In genomic region chr14:95442633-95443021, GRCh38 we compare ENCODE assay signal across 9 cellular contexts.
A peak's percentile ranks its signal among the peaks of the same experiment; 100 is the strongest.
DNase-seq lines count a peak whose midpoint lies in the region; ATAC-seq, FAIRE-seq and TF ChIP-seq lines count a peak whose summit lies in the region.
"Had no signal": no experiment of that assay in that cellular context is flagged by ENCODE, and none has a peak within 500 bp of the region (broad histone marks: within the 10 kb centered on the region; RNA-seq: fewer than 3 reads in every experiment).

No MANE protein-coding gene starts in this region.

- H4K20me1 ChIP-seq in GM23248 (ENCODE audit: insufficient read depth): no peaks in the 10 kb centered on the region

- H2AFZ ChIP-seq in GM23248: no peak overlapping the region

- no peak overlapping the region for H3K4me3 ChIP-seq in GM23248
- no peak overlapping the region for H3K4me3 ChIP-seq in MG63
- H3K4me3 ChIP-seq in pancreas: no peak overlapping the region
- no peak overlapping the region for H3K4me3 ChIP-seq in tibial artery

- peak; percentile 79 for DNase-seq in DMS79 treated with DMSO at 0.1 percent for 48 hours (lab: John Stamatoyannopoulos, UW)
- DNase-seq in GM23248: peak; percentile 83
- DNase-seq in MG63: peak; percentile 55
- DNase-seq in SHP77 (lab: John Stamatoyannopoulos, UW): peak; percentile 61 to 76
- DNase-seq in activated T-helper 9 cell treated with anti-CD3 and anti-CD28 coated beads, Interleukin-2, amount 50 U/mL, for 16 hours (ENCODE audit: low read depth): peak; percentile 55
- peak; percentile 54 for DNase-seq in foreskin melanocyte
- DNase-seq in pancreas: peak in 5 of 6 donors; percentile 55 to 87 (median 77)
- peak; percentile 81 to 89 for DNase-seq in tibial artery

- H3K27ac ChIP-seq in GM23248 (no peak overlapping the region), pancreas (no peak overlapping the region), tibial artery (no peak overlapping the region)
- H3K27ac ChIP-seq: epithelial cell of prostate had no signal

- H3K9me2 ChIP-seq in GM23248 (ENCODE audit: insufficient read depth): no peaks in the 10 kb centered on the region

- H3K9me3 ChIP-seq in GM23248 (ENCODE audit: low read depth) (no peaks in the 10 kb centered on the region), MG63 (no peaks in the 10 kb centered on the region), pancreas (no peaks in the 10 kb centered on the region), tibial artery (no peaks in the 10 kb centered on the region)

- H3K27me3 ChIP-seq in GM23248 (replicated peaks; ENCODE audit: insufficient read depth): no peaks in the 10 kb centered on the region
- H3K27me3 ChIP-seq in MG63: no peaks in the 10 kb centered on the region
- H3K27me3 ChIP-seq in pancreas: no peaks in the 10 kb centered on the region
- no peaks in the 10 kb centered on the region for H3K27me3 ChIP-seq in tibial artery

- H3K4me2 ChIP-seq in GM23248 (ENCODE audit: unreplicated experiment): no peak overlapping the region

- in situ Hi-C loops in GM23248 (cut with MboI): loop anchor here (5.0 to 25.0 kb wide), 2 partner anchors 85 to 545 kb away; no protein-coding TSS in a partner anchor

- TF ChIP-seq CTCF in pancreas (IDR thresholded peaks at IDR 0.05): peak; percentile 59 to 87 (median 81)
- peak; percentile 84 to 89 for TF ChIP-seq CTCF in tibial artery (IDR thresholded peaks at IDR 0.05)

- H3F3A ChIP-seq in GM23248 (ENCODE audit: insufficient read depth): no peaks in the 10 kb centered on the region

- intact Hi-C loops in pancreas (cut with DNase I) (loop anchor here in 1 of 3 donors (5.0 kb wide), 1 partner anchor 85 kb away; no protein-coding TSS in a partner anchor), tibial artery (cut with DNase I; ENCODE audit: low total_unique reads) (loop anchor here (2.0 kb wide), 1 partner anchor 84 kb away; no protein-coding TSS in a partner anchor)

- no peaks in the 10 kb centered on the region for H3K79me2 ChIP-seq in GM23248 (ENCODE audit: insufficient read depth)

- 19 to 23% methylated on average over 5 of the region's 5 CpGs for WGBS in GM23248 (ENCODE audit: low coverage in 1 of 2, low lambda C conversion rate in 2 of 2, missing lambda C conversion rate in 2 of 2), 2 experiments
- WGBS in pancreas, 2 donors: 29 to 39% methylated on average over 5 of the region's 5 CpGs

- H3K36me3 ChIP-seq in GM23248 (ENCODE audit: low read depth): no peaks in the 10 kb centered on the region
- H3K36me3 ChIP-seq in MG63: no peaks in the 10 kb centered on the region
- H3K36me3 ChIP-seq in pancreas: no peaks in the 10 kb centered on the region
- peaks cover 27 to 72% (median 67%) of the 10 kb centered on the region in 3 donors for H3K36me3 ChIP-seq in tibial artery

- peak; percentile 89 to 99 (median 97) for ATAC-seq in pancreas

- FAIRE-seq in pancreas (lab: Jason Lieb, UNC): no peak

- H3K9ac ChIP-seq in GM23248: no peak overlapping the region

- no peaks in the 10 kb centered on the region for H3K4me1 ChIP-seq in GM23248 (ENCODE audit: insufficient read depth)
- H3K4me1 ChIP-seq in pancreas: no peaks in the 10 kb centered on the region
- H3K4me1 ChIP-seq in tibial artery: peaks cover 0 to 5% (median 0%) of the 10 kb centered on the region in 4 donors
